ENCODE assay signal across 8 cellular contexts in the genomic region with DNA sequence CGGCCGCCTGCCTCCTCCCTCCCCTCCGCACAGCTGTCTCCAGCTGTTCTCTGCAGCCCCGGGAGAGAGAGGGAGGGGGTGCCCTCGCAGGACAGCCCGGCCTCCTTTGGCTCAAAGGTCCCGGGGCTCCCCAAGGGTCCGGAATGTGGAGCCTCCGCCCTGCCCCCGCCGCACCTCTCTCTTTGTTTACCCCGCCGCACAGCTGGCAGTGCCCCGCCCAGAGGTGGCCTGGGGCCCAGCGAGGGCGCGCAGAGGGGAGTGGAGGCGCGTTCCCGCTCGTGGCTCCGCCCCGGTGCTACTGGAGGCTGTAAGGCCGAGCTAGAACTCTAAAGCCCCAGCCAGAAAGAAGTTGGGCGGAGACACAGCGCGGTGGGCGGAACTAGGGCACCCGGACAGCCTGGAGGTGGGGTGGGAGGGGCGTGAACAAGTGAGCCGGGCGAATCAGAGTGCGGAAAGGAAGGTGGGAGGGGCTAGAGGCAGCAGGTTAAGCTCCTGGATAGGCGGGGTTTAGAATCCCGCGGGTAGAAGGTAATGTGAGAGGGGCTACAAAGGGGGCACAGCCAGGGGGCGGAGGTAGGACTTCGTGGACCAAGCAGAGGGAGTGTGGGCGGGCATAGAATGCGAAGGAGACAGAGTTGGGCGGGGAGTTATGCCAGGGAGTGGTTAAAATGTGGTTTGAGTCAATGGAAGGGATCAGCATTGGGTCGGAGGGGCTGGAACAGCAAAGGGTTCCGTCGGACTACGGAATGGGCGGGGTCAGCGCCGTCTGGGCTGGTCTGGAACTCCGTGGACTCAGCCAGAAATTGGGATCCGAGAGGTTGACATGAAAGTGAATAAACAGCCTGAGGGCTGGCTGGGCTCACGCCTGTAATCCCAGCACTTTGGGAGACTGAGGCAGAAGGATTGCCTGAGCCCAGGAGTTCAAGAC. TPM values are rescaled to one million over a fixed set of nuclear protein-coding genes. Genes with fewer than 3 reads are reported as not detected.
DNase-seq lines count a peak whose midpoint lies in the region; ATAC-seq and TF ChIP-seq lines count a peak whose summit lies in the region.

No MANE protein-coding gene starts in this region.

- H3K9ac ChIP-seq in KMS-11: no peak overlapping the region

- H3K4me1 ChIP-seq in KMS-11 (ENCODE audit: low read depth, poor library complexity, severe bottlenecking): peaks cover 58% of the 10 kb centered on the region

- peaks cover 27% of the 10 kb centered on the region for H3K27me3 ChIP-seq in KMS-11 (ENCODE audit: insufficient read depth, low read depth)

- peaks cover 22% of the 10 kb centered on the region for H3K27me3 Mint-ChIP-seq in activated T-helper 1 cell treated with anti-CD3 and anti-CD28 coated beads, Interleukin-12 subunit alpha, Interleukin-12 subunit beta, Interleukin-2, Interleukin-4 antibody, amounts not matched to agents 30 ng/mL and 10 ng/mL and 1 ng/mL, durations not matched to agents 14 hours and 24 hours and 36 hours (ENCODE audit: insufficient read depth)
- peaks cover 14 to 41% (median 28%) of the 10 kb centered on the region in 3 donors for H3K27me3 Mint-ChIP-seq in naive B cell

- no peaks in the 10 kb centered on the region for H3K36me3 ChIP-seq in KMS-11 (ENCODE audit: insufficient read depth)

- no peaks in the 10 kb centered on the region for H3K79me2 ChIP-seq in KMS-11 (ENCODE audit: insufficient read depth, low read depth)

- H3K4me3 Mint-ChIP-seq in activated T-helper 1 cell treated with anti-CD3 and anti-CD28 coated beads, Interleukin-12 subunit alpha, Interleukin-12 subunit beta, Interleukin-2, Interleukin-4 antibody, amounts not matched to agents 30 ng/mL and 10 ng/mL and 1 ng/mL, durations not matched to agents 14 hours and 24 hours and 36 hours: peak overlapping the region; percentile 86
- peak overlapping the region; percentile 79 to 94 (median 89) for H3K4me3 Mint-ChIP-seq in naive B cell
- peak overlapping the region; percentile 96 for H3K4me3 Mint-ChIP-seq in stimulated activated effector memory CD8-positive, alpha-beta T cell treated with anti-CD3 and anti-CD28 coated beads, Interleukin-12 subunit alpha, Interleukin-12 subunit beta, amount 100 ng/mL, for 72 hours

- peak overlapping the region; percentile 67; the same call in 1 of the 2 replicates for H3K27ac ChIP-seq in KMS-11

- peak; percentile 51 for ATAC-seq in GM21717 (IDR thresholded peaks at IDR 0.05; ENCODE audit: unreplicated experiment)
- ATAC-seq in naive B cell (ENCODE audit: low read depth in 2 of 2): peak; percentile 68 to 71
- ATAC-seq in stimulated activated effector memory CD8-positive, alpha-beta T cell treated with anti-CD3 and anti-CD28 coated beads, Interleukin-12 subunit alpha, Interleukin-12 subunit beta, amount 100 ng/mL, for 72 hours: peak; percentile 75

- H3K9me3 Mint-ChIP-seq in activated T-helper 1 cell treated with anti-CD3 and anti-CD28 coated beads, Interleukin-12 subunit alpha, Interleukin-12 subunit beta, Interleukin-2, Interleukin-4 antibody, amounts not matched to agents 30 ng/mL and 10 ng/mL and 1 ng/mL, durations not matched to agents 14 hours and 24 hours and 36 hours: no peaks in the 10 kb centered on the region
- H3K9me3 Mint-ChIP-seq in naive B cell: peaks cover 0 to 5% (median 0%) of the 10 kb centered on the region in 7 donors
- H3K9me3 Mint-ChIP-seq in stimulated activated effector memory CD8-positive, alpha-beta T cell treated with anti-CD3 and anti-CD28 coated beads, Interleukin-12 subunit alpha, Interleukin-12 subunit beta, amount 100 ng/mL, for 72 hours: no peaks in the 10 kb centered on the region

- no peaks in the 10 kb centered on the region for H4K20me1 ChIP-seq in KMS-11 (ENCODE audit: insufficient read depth)

- H3K36me3 Mint-ChIP-seq in activated T-helper 1 cell treated with anti-CD3 and anti-CD28 coated beads, Interleukin-12 subunit alpha, Interleukin-12 subunit beta, Interleukin-2, Interleukin-4 antibody, amounts not matched to agents 30 ng/mL and 10 ng/mL and 1 ng/mL, durations not matched to agents 14 hours and 24 hours and 36 hours (ENCODE audit: low read depth): no peaks in the 10 kb centered on the region
- H3K36me3 Mint-ChIP-seq in naive B cell: no peaks in the 10 kb centered on the region
- H3K36me3 Mint-ChIP-seq in stimulated activated effector memory CD8-positive, alpha-beta T cell treated with anti-CD3 and anti-CD28 coated beads, Interleukin-12 subunit alpha, Interleukin-12 subunit beta, amount 100 ng/mL, for 72 hours: peaks cover 18% of the 10 kb centered on the region

- no peak overlapping the region for H3K4me3 ChIP-seq in KMS-11 (IDR thresholded peaks at IDR 0.05; ENCODE audit: insufficient read depth, low read depth, low read length)

- H3K4me1 Mint-ChIP-seq in activated T-helper 1 cell treated with anti-CD3 and anti-CD28 coated beads, Interleukin-12 subunit alpha, Interleukin-12 subunit beta, Interleukin-2, Interleukin-4 antibody, amounts not matched to agents 30 ng/mL and 10 ng/mL and 1 ng/mL, durations not matched to agents 14 hours and 24 hours and 36 hours (ENCODE audit: low read depth): peaks cover 58% of the 10 kb centered on the region
- peaks cover 61 to 79% (median 74%) of the 10 kb centered on the region in 3 donors for H3K4me1 Mint-ChIP-seq in naive B cell
- peaks cover 88% of the 10 kb centered on the region for H3K4me1 Mint-ChIP-seq in stimulated activated effector memory CD8-positive, alpha-beta T cell treated with anti-CD3 and anti-CD28 coated beads, Interleukin-12 subunit alpha, Interleukin-12 subunit beta, amount 100 ng/mL, for 72 hours

- intact Hi-C loops in activated T-helper 1 cell treated with anti-CD3 and anti-CD28 coated beads, Interleukin-12 subunit alpha, Interleukin-12 subunit beta, Interleukin-2, Interleukin-4 antibody, amounts not matched to agents 30 ng/mL and 10 ng/mL and 1 ng/mL, durations not matched to agents 14 hours and 24 hours and 36 hours (cut with micrococcal nuclease): loop anchor here (1.0 to 10.0 kb wide), 6 partner anchors 75 to 459 kb away; partner anchors contain the start of genes RAB4B and SERTAD3

- peak; percentile 88 for DNase-seq in DMS 273 treated with DMSO at 0.1 percent for 48 hours (lab: John Stamatoyannopoulos, UW)
- DNase-seq in RKO (ENCODE audit: low spot score): peak; percentile 96
- DNase-seq in activated T-helper 1 cell treated with anti-CD3 and anti-CD28 coated beads, Interleukin-12 subunit alpha, Interleukin-12 subunit beta, Interleukin-2, Interleukin-4 antibody, amounts not matched to agents 30 ng/mL and 10 ng/mL and 1 ng/mL, durations not matched to agents 14 hours and 24 hours and 36 hours (ENCODE audit: low spot score): peak; percentile 97
- DNase-seq in fibroblast of gingiva (ENCODE audit: low read depth): peak; percentile 95
- DNase-seq in naive B cell: peak; percentile 90
- DNase-seq in stimulated activated effector memory CD8-positive, alpha-beta T cell treated with anti-CD3 and anti-CD28 coated beads, Interleukin-12 subunit alpha, Interleukin-12 subunit beta, amount 100 ng/mL, for 72 hours (ENCODE audit: low spot score in 2 of 2): peak; percentile 87 to 98

- H2AFZ ChIP-seq in KMS-11 (ENCODE audit: low read depth): peak overlapping the region; percentile 76; the same call in 1 of the 2 replicates

- H3K4me2 ChIP-seq in KMS-11: peak overlapping the region; percentile 93

- peak overlapping the region; percentile 87 for H3K27ac Mint-ChIP-seq in activated T-helper 1 cell treated with anti-CD3 and anti-CD28 coated beads, Interleukin-12 subunit alpha, Interleukin-12 subunit beta, Interleukin-2, Interleukin-4 antibody, amounts not matched to agents 30 ng/mL and 10 ng/mL and 1 ng/mL, durations not matched to agents 14 hours and 24 hours and 36 hours
- peak overlapping the region in 5 of 6 donors; percentile 12 to 96 (median 78) for H3K27ac Mint-ChIP-seq in naive B cell
- H3K27ac Mint-ChIP-seq in stimulated activated effector memory CD8-positive, alpha-beta T cell treated with anti-CD3 and anti-CD28 coated beads, Interleukin-12 subunit alpha, Interleukin-12 subunit beta, amount 100 ng/mL, for 72 hours: peak overlapping the region; percentile 78

- no peak for TF ChIP-seq CTCF in KMS-11 (conservative IDR thresholded peaks at IDR 0.05; ENCODE audit: low read depth, low read length)

RNA-seq across cellular contexts. Expression of gene LTBP4, which starts 2.8 kb away (rescaled TPM):
- 107 and 116 TPM in 2 replicates for total RNA-seq in activated T-helper 1 cell treated with anti-CD3 and anti-CD28 coated beads, Interleukin-12 subunit alpha, Interleukin-12 subunit beta, Interleukin-2, Interleukin-4 antibody, amounts not matched to agents 30 ng/mL and 10 ng/mL and 1 ng/mL, durations not matched to agents 14 hours and 24 hours and 36 hours
- polyA plus RNA-seq in naive B cell (ENCODE audit: low read depth in 6 of 6): 10 to 100 TPM in 5 of 6 donors, 1 to 10 TPM in 1; 9.6 to 18.1 (median 14.5) TPM

RNA-seq across cellular contexts. Expression of gene SHKBP1, which starts 27.3 kb away (rescaled TPM):
- total RNA-seq in activated T-helper 1 cell treated with anti-CD3 and anti-CD28 coated beads, Interleukin-12 subunit alpha, Interleukin-12 subunit beta, Interleukin-2, Interleukin-4 antibody, amounts not matched to agents 30 ng/mL and 10 ng/mL and 1 ng/mL, durations not matched to agents 14 hours and 24 hours and 36 hours: 102 and 113 TPM in 2 replicates
- polyA plus RNA-seq in naive B cell (ENCODE audit: low read depth in 6 of 6): 100 to 1,000 TPM; 125 to 196 (median 152) TPM
